Comparison of ENCODE assay signal across 8 cellular contexts in genomic region chr18:33495278-33495677, GRCh38. TPM values are rescaled to one million over a fixed set of nuclear protein-coding genes. Genes with fewer than 3 reads are reported as not detected.
A peak's percentile ranks its signal among the peaks of the same experiment; 100 is the strongest.
DNase-seq lines count a peak whose midpoint lies in the region; ATAC-seq and TF ChIP-seq lines count a peak whose summit lies in the region.

No MANE protein-coding gene starts in this region.

- WGBS in sigmoid colon, 2 donors, result 71 to 83% methylated on average over 1 of the region's 1 CpG

- H3K27me3 ChIP-seq in osteoblast (ENCODE audit: insufficient read depth, low read length) (no peaks in the 10 kb centered on the region), sigmoid colon (no peaks in the 10 kb centered on the region)

- H3K4me1 Mint-ChIP-seq in endothelial cell (ENCODE audit: unreplicated experiment), result peaks cover 23% of the 10 kb centered on the region

- ATAC-seq in HG02798 (IDR thresholded peaks at IDR 0.05; ENCODE audit: poor library complexity, unreplicated experiment), result peak; percentile 57
- ATAC-seq in GM19324 (IDR thresholded peaks at IDR 0.05; ENCODE audit: low FRiP score, unreplicated experiment), result no peak
- no peak for ATAC-seq in HG02763 (IDR thresholded peaks at IDR 0.05; ENCODE audit: unreplicated experiment)

- no peaks in the 10 kb centered on the region for H3K36me3 ChIP-seq in osteoblast (ENCODE audit: insufficient read depth, low read length)
- H3K36me3 ChIP-seq in sigmoid colon, result no peaks in the 10 kb centered on the region

- no peaks in the 10 kb centered on the region for H4K20me1 ChIP-seq in osteoblast (ENCODE audit: insufficient read depth, low read length)

- DNase-seq in COR-L47 (lab: John Stamatoyannopoulos, UW) (peak; percentile 74), NCI-H748 treated with DMSO at 0.1 percent for 48 hours (lab: John Stamatoyannopoulos, UW) (peak; percentile 57), endothelial cell (ENCODE audit: low spot score) (peak; percentile 50), osteoblast (ENCODE audit: insufficient read length, low spot score, missing footprints) (no peak), sigmoid colon (no peak)

- H3K9me3 Mint-ChIP-seq in endothelial cell (ENCODE audit: unreplicated experiment), result no peaks in the 10 kb centered on the region

- no peaks in the 10 kb centered on the region for H3K4me1 ChIP-seq in osteoblast (ENCODE audit: insufficient read depth, low read length)
- H3K4me1 ChIP-seq in sigmoid colon, result no peaks in the 10 kb centered on the region

- no peaks in the 10 kb centered on the region for H3K79me2 ChIP-seq in osteoblast (ENCODE audit: insufficient read depth, low read length)

- no peak for TF ChIP-seq POLR2A in sigmoid colon (IDR thresholded peaks at IDR 0.05)

- no peak overlapping the region for H3K4me3 ChIP-seq in osteoblast (ENCODE audit: insufficient read depth, low read length)
- H3K4me3 ChIP-seq in sigmoid colon, result no peak overlapping the region

- no peak overlapping the region for H3K27ac ChIP-seq in osteoblast (ENCODE audit: low read depth, low read length)
- H3K27ac ChIP-seq in sigmoid colon, result no peak overlapping the region

- no peak overlapping the region for H3K4me3 Mint-ChIP-seq in endothelial cell (ENCODE audit: unreplicated experiment)

- H2AFZ ChIP-seq in osteoblast (ENCODE audit: low read length), result no peak overlapping the region

- no peaks in the 10 kb centered on the region for H3K27me3 Mint-ChIP-seq in endothelial cell (ENCODE audit: unreplicated experiment)

- peak; percentile 32 for TF ChIP-seq CTCF in endothelial cell (IDR thresholded peaks at IDR 0.05; ENCODE audit: unreplicated experiment)
- peak; percentile 27 for TF ChIP-seq CTCF in osteoblast (IDR thresholded peaks at IDR 0.05; ENCODE audit: extremely low read depth, low read depth, low read length)
- TF ChIP-seq CTCF in sigmoid colon (IDR thresholded peaks at IDR 0.05), result peak in 1 of 4 experiments; percentile 17

- no peak overlapping the region for H3K4me2 ChIP-seq in osteoblast (ENCODE audit: insufficient read depth, low read length)

- H3K9me3 ChIP-seq in osteoblast (ENCODE audit: low read depth, low read length) (peaks cover 2% of the 10 kb centered on the region), sigmoid colon (no peaks in the 10 kb centered on the region)

- H3K27ac Mint-ChIP-seq in endothelial cell (ENCODE audit: unreplicated experiment), result peak overlapping the region; percentile 88

- intact Hi-C loops in sigmoid colon (cut with DNase I), result loop anchor here (10.0 kb wide), 1 partner anchor 260 kb away; no protein-coding TSS in a partner anchor

- H3K36me3 Mint-ChIP-seq in endothelial cell (ENCODE audit: low read depth, unreplicated experiment), result no peaks in the 10 kb centered on the region

- no peak for TF ChIP-seq EP300 in sigmoid colon (IDR thresholded peaks at IDR 0.05)

RNA-seq across cellular contexts. Expression of gene CCDC178, which starts 54.8 kb away (rescaled TPM):
- 5.3 TPM for total RNA-seq in endothelial cell (ENCODE audit: unreplicated experiment)
- not detected in 2 replicates for total RNA-seq in osteoblast
- 1 to 10 TPM in 1 of 4 donors, under 1 TPM in 3; under 0.01 to 1.7 (median 0.74) TPM for total RNA-seq in sigmoid colon
- under 1 TPM in 1 of 3 donors, not detected in 2; 0.32 TPM for polyA plus RNA-seq in sigmoid colon

Comparison
In these comparisons a context has a peak if more than half of its experiments do, and no peak if none do; other contexts are left out.
1. DNase-seq: peak in COR-L47 (single experiment), NCI-H748 treated with DMSO at 0.1 percent for 48 hours (single experiment) and endothelial cell (single experiment); none in osteoblast (single experiment) and sigmoid colon (single experiment).